Comparison of ENCODE assay signal across 21 cellular contexts in genomic region chr13:112374271-112374670, GRCh38. TPM values are rescaled to one million over a fixed set of nuclear protein-coding genes. Genes with fewer than 3 reads are reported as not detected.
DNase-seq lines count a peak whose midpoint lies in the region; ATAC-seq, FAIRE-seq and TF ChIP-seq lines count a peak whose summit lies in the region.
"Had no signal": no experiment of that assay in that cellular context is flagged by ENCODE, and none has a peak within 500 bp of the region (broad histone marks: within the 10 kb centered on the region; RNA-seq: fewer than 3 reads in every experiment).

No MANE protein-coding gene starts in this region.

- H3K9me3 ChIP-seq in Karpas-422 (ENCODE audit: low read length) (peaks cover 2% of the 10 kb centered on the region; the same call in 1 of the 2 replicates), H1 (ENCODE audit: insufficient read depth in 2 of 2, low read depth in 1 of 2, low read length in 1 of 2) (0 out of 4 replicates have a peak, but pooled peaks cover 0 to 2% of the 10 kb centered on the region in 2 experiments), neuronal stem cell (replicated peaks in 1 of 2; ENCODE audit: control insufficient read depth in 2 of 2, insufficient read depth in 1 of 2, low read depth in 1 of 2, low read length in 2 of 2) (peaks cover 0 to 4% of the 10 kb centered on the region in 2 donors)
- H3K9me3 ChIP-seq: HAP-1 had no signal

- H3K27me3 ChIP-seq in Karpas-422 (ENCODE audit: low read length) (no peaks in the 10 kb centered on the region), H1 (replicated peaks in 1 of 4; ENCODE audit: control insufficient read depth in 3 of 4, extremely low read depth in 1 of 4, insufficient read depth in 3 of 4, low read length in 3 of 4) (no peaks in the 10 kb centered on the region; a peak in 1 of 7 replicates), neuronal stem cell (ENCODE audit: control insufficient read depth in 3 of 3, insufficient read depth in 3 of 3, low read depth in 1 of 3, low read length in 3 of 3) (peaks cover 0 to 2% (median 0%) of the 10 kb centered on the region in 3 experiments)

- H3K23ac ChIP-seq in H1 (ENCODE audit: insufficient read length) (no peak overlapping the region), neuronal stem cell (ENCODE audit: low read depth, low read length, poor library complexity) (no peak overlapping the region)

- H3K9me2 ChIP-seq in Karpas-422 (replicated peaks; ENCODE audit: insufficient read depth, low read length) = no peaks in the 10 kb centered on the region

- H2BK20ac ChIP-seq in H1 (ENCODE audit: low read length) = no peak overlapping the region

- no peak for TF ChIP-seq EP300 in H1 (IDR thresholded peaks at IDR 0.05; ENCODE audit: borderline replicate concordance in 1 of 2, low read depth in 2 of 2, low read length in 2 of 2)

- ATAC-seq in HG02610 (IDR thresholded peaks at IDR 0.05; ENCODE audit: unreplicated experiment) = no peak
- ATAC-seq: GM12878 had no signal

- FAIRE-seq in H1 (lab: Jason Lieb, UNC) (no peak), HTR-8/SVneo (lab: Jason Lieb, UNC) (no peak)
- FAIRE-seq: GM12878, GM19239 had no signal

- H3K79me2 ChIP-seq in Karpas-422 (ENCODE audit: low read length) (no peaks in the 10 kb centered on the region), H1 (ENCODE audit: control insufficient read depth in 1 of 2, insufficient read depth in 2 of 2, low read length in 2 of 2) (no peaks in the 10 kb centered on the region)

- no peak overlapping the region for H3K4me3 ChIP-seq in Karpas-422 (ENCODE audit: low read length)
- H3K4me3 ChIP-seq in H1 (ENCODE audit: extremely low read depth in 1 of 4, insufficient read depth in 2 of 4, low read depth in 3 of 4, low read length in 4 of 4) = no peak overlapping the region
- H3K4me3 ChIP-seq in neuronal stem cell (ENCODE audit: low read length in 2 of 2) = peak overlapping the region in 1 of 2 donors; percentile 61
- H3K4me3 ChIP-seq: GM12878, GM23248, HAP-1 had no signal

- H3K4me1 ChIP-seq in Karpas-422 (ENCODE audit: low read length) = peaks cover 60% of the 10 kb centered on the region
- no peaks in the 10 kb centered on the region; a peak in 1 of 7 replicates for H3K4me1 ChIP-seq in H1 (replicated peaks in 1 of 4; ENCODE audit: control insufficient read depth in 3 of 4, insufficient read depth in 4 of 4, low read length in 3 of 4)
- no peaks in the 10 kb centered on the region for H3K4me1 ChIP-seq in neuronal stem cell (ENCODE audit: control insufficient read depth in 2 of 2, insufficient read depth in 1 of 2, low read depth in 1 of 2, low read length in 2 of 2)
- H3K4me1 ChIP-seq: Caco-2, HAP-1 had no signal

- H3K14ac ChIP-seq in H1 (ENCODE audit: insufficient read length) (peak overlapping the region; percentile 53), neuronal stem cell (ENCODE audit: low read length) (no peak overlapping the region)

- CTCF ChIA-PET in H1 (lab: Charles Lee; ENCODE audit: partially characterized antibody) = no interaction called here

- H2BK12ac ChIP-seq in H1 (ENCODE audit: low read depth, low read length) (no peak overlapping the region), neuronal stem cell (ENCODE audit: low read length) (no peak overlapping the region)

- TF ChIP-seq POLR2A in H1 (IDR thresholded peaks at IDR 0.05; ENCODE audit: control extremely low read depth in 1 of 2, low read depth in 2 of 2, low read length in 2 of 2) = no peak

- H2BK120ac ChIP-seq in H1 (replicated peaks; ENCODE audit: low read depth, low read length) = no peak overlapping the region
- H2BK120ac ChIP-seq in neuronal stem cell (ENCODE audit: low read depth, low read length) = no peak overlapping the region

- H3K79me1 ChIP-seq in H1 (ENCODE audit: low read depth, low read length) = no peaks in the 10 kb centered on the region
- H3K79me1 ChIP-seq in neuronal stem cell (ENCODE audit: low read depth, low read length) = no peaks in the 10 kb centered on the region

- H2BK15ac ChIP-seq in H1 (ENCODE audit: low read length) (no peak overlapping the region), neuronal stem cell (ENCODE audit: low read length) (no peak overlapping the region)

- WGBS in H1 (ENCODE audit: extremely low coverage in 1 of 2, insufficient coverage in 1 of 2, insufficient read length in 1 of 2, insufficient replicate concordance in 2 of 2, low coverage in 1 of 2, low lambda C conversion rate in 2 of 2, missing lambda C conversion rate in 1 of 2), 2 experiments = 82% methylated on average over 10 of the region's 10 CpGs; no CpG with 5 or more reads in 1 of the 2 experiments
- WGBS in neuronal stem cell (ENCODE audit: extremely low coverage in 2 of 2, insufficient read length in 2 of 2, insufficient replicate concordance in 1 of 2), 2 donors = no CpG with 5 or more reads among the region's 10 CpGs

- H3K23me2 ChIP-seq in H1 (ENCODE audit: low read depth, low read length) = no peaks in the 10 kb centered on the region

- H3K56ac ChIP-seq in H1 (replicated peaks; ENCODE audit: insufficient read length, low read depth, low read length) = no peak overlapping the region

- peak overlapping the region; percentile 18; the same call in 1 of the 2 replicates for H3K9ac ChIP-seq in Karpas-422 (ENCODE audit: low read length)
- H3K9ac ChIP-seq in H1 (replicated peaks in 1 of 4; ENCODE audit: extremely low read depth in 1 of 4, low read depth in 3 of 4, low read length in 3 of 4) = no peak overlapping the region
- no peak overlapping the region for H3K9ac ChIP-seq in neuronal stem cell (ENCODE audit: low read depth, low read length, poor library complexity)
- H3K9ac ChIP-seq: GM23248 had no signal

- no peak overlapping the region for H3K4ac ChIP-seq in H1 (replicated peaks; ENCODE audit: insufficient read length, low read depth, low read length)
- H3K4ac ChIP-seq in neuronal stem cell (ENCODE audit: low read length) = no peak overlapping the region

- H3K27ac ChIP-seq in Karpas-422 (ENCODE audit: low read length) = peak overlapping the region; percentile 96
- no peak overlapping the region for H3K27ac ChIP-seq in H1 (ENCODE audit: low read depth, low read length)
- no peak overlapping the region for H3K27ac ChIP-seq in neuronal stem cell (replicated peaks; ENCODE audit: low read length)
- H3K27ac ChIP-seq: GM23248 had no signal

- no peak for TF ChIP-seq CTCF in H1 (IDR thresholded peaks at IDR 0.05; ENCODE audit: control extremely low read depth in 1 of 3, insufficient read depth in 1 of 3, low read depth in 1 of 3, low read length in 3 of 3)

- H3K18ac ChIP-seq in H1 (ENCODE audit: extremely low read depth, low read length) = no peak overlapping the region
- peak overlapping the region; percentile 25 for H3K18ac ChIP-seq in neuronal stem cell (ENCODE audit: low read length)

- H3K4me2 ChIP-seq in Karpas-422 (ENCODE audit: low read depth, low read length, poor library complexity, severe bottlenecking) = no peak overlapping the region
- no peak overlapping the region for H3K4me2 ChIP-seq in H1 (ENCODE audit: insufficient read depth in 1 of 2, low read depth in 2 of 2, low read length in 2 of 2)
- H3K4me2 ChIP-seq in neuronal stem cell (ENCODE audit: insufficient read depth, low read length, poor library complexity, severe bottlenecking) = no peak overlapping the region

- no peak overlapping the region for H4K5ac ChIP-seq in H1 (ENCODE audit: insufficient read length, low read depth, low read length)

- H4K91ac ChIP-seq in H1 (replicated peaks; ENCODE audit: insufficient read length, low read length) = no peak overlapping the region
- H4K91ac ChIP-seq in neuronal stem cell (ENCODE audit: low read depth, low read length, poor library complexity) = no peak overlapping the region

- peak overlapping the region; percentile 75; the same call in 1 of the 2 replicates for H4K8ac ChIP-seq in H1 (ENCODE audit: extremely low read depth, insufficient read depth, low read length)
- no peak overlapping the region for H4K8ac ChIP-seq in neuronal stem cell (ENCODE audit: low read depth, low read length)

- H2AFZ ChIP-seq in Karpas-422 (ENCODE audit: low read length) = no peak overlapping the region
- H2AFZ ChIP-seq in H1 (ENCODE audit: low read length) = no peak overlapping the region
- H2AFZ ChIP-seq in neuronal stem cell (ENCODE audit: low read length) = no peak overlapping the region
- H2AFZ ChIP-seq: GM23248 had no signal

- POLR2A ChIA-PET in H1 (lab: Charles Lee; ENCODE audit: partially characterized antibody) = no interaction called here

- DNase-seq in Karpas-422 (no peak), H1 (ENCODE audit: low read depth in 1 of 2, low spot score in 2 of 2) (no peak), neuronal stem cell (ENCODE audit: low spot score) (no peak), DMS79 (lab: John Stamatoyannopoulos, UW) (no peak), HTR-8/SVneo (ENCODE audit: insufficient read length, low spot score) (no peak)
- DNase-seq: C1 segment of cervical spinal cord; Caco-2; CD4-positive, alpha-beta memory T cell; DMS153; EL; GDM1; GM23248; HFFc6 had no signal

- TF ChIP-seq RAD21 in H1 (IDR thresholded peaks at IDR 0.05 in 1 of 2, conservative IDR thresholded peaks at IDR 0.05 in 1 of 2; ENCODE audit: low read depth in 2 of 2, low read length in 2 of 2) = no peak

- H4K20me1 ChIP-seq in Karpas-422 (ENCODE audit: insufficient read depth, low read depth, low read length) (no peaks in the 10 kb centered on the region), H1 (replicated peaks in 1 of 2; ENCODE audit: control insufficient read depth in 1 of 2, insufficient read depth in 2 of 2, low read length in 2 of 2) (no peaks in the 10 kb centered on the region)

- peaks cover 3% of the 10 kb centered on the region; the same call in 1 of the 2 replicates for H3K36me3 ChIP-seq in Karpas-422 (ENCODE audit: insufficient read depth, low read length)
- no peaks in the 10 kb centered on the region for H3K36me3 ChIP-seq in H1 (ENCODE audit: control insufficient read depth in 2 of 4, insufficient read depth in 4 of 4, low read length in 3 of 4)
- H3K36me3 ChIP-seq in neuronal stem cell (replicated peaks in 1 of 2; ENCODE audit: control insufficient read depth in 2 of 2, insufficient read depth in 2 of 2, low read length in 2 of 2) = no peaks in the 10 kb centered on the region
- H3K36me3 ChIP-seq: HAP-1 had no signal

- H2BK5ac ChIP-seq in H1 (ENCODE audit: low read depth, low read length) (no peak overlapping the region), neuronal stem cell (ENCODE audit: low read length) (peak overlapping the region; percentile 56)

- H2AK5ac ChIP-seq in H1 (ENCODE audit: low read depth, low read length) = no peak overlapping the region
- peak overlapping the region; percentile 53 for H2AK5ac ChIP-seq in neuronal stem cell (ENCODE audit: low read depth, low read length)

RNA-seq across cellular contexts. Expression of gene SPACA7, which starts 1.9 kb away (rescaled TPM):
- total RNA-seq in Karpas-422 (2014; rRNA removed; shearing (Covaris generic); ENCODE audit: low replicate concordance) = not detected in 2 replicates
- total RNA-seq in H1 (2021; fragmentation: NEBNext Ultra II Directional; extraction: Animal tissue kit (Norgen Biotek cat#: 25700)) = not detected in 2 replicates
- not detected in 2 replicates for polyA plus RNA-seq in H1 (2011; rRNA removed)
- not detected for polyA plus RNA-seq in H1 (2011; cell fraction: cytosol; rRNA removed)
- not detected for polyA plus RNA-seq in H1 (2011; cell fraction: nucleus; rRNA removed)
- polyA plus RNA-seq in H1 (2012, experiment 1 of 2) = not detected in 4 replicates
- not detected for polyA plus RNA-seq in H1 (2012, experiment 2 of 2)
- polyA plus RNA-seq in H1 (2013, experiment 1 of 2) = not detected
- polyA plus RNA-seq in H1 (2013, experiment 2 of 2) = not detected
- not detected in 2 replicates for polyA minus RNA-seq in H1 (2011; rRNA and poly(A)+ RNA removed)
- polyA minus RNA-seq in H1 (2011; cell fraction: cytosol; rRNA and poly(A)+ RNA removed) = not detected
- polyA minus RNA-seq in H1 (2011; cell fraction: nucleus; rRNA and poly(A)+ RNA removed) = not detected
- polyA plus RNA-seq in neuronal stem cell (2013, experiment 1 of 2) = not detected
- not detected for polyA plus RNA-seq in neuronal stem cell (2013, experiment 2 of 2)
- total RNA-seq: A172; A673; Caco-2; CD4-positive, alpha-beta memory T cell; GM12878; GM23248; H4; HFFc6 had no signal
- polyA plus RNA-seq: BJ; CD4-positive, alpha-beta memory T cell; GM12878; GM23248 had no signal
